In the genomic region with DNA sequence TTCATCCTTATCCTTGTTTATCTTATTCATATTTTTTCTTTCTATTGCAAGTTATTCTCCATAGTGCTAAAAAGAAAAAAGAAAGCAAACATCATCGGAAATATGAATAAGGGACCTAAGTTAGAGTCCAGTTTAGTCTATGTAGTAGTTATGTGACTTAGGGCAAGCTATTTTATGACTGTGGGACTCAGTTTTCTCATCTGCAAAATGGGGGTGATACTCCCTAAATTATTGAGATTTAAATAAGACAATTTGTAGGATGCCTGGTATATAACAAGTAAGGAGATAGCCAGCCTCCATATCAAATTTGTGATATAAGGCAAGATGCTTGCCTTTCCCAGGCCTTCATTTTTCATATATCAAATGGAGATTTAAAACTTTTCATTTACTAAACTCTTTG, we compare ENCODE assay signal across 17 cellular contexts.
"Had no signal": no experiment of that assay in that cellular context is flagged by ENCODE, and none has a peak within 500 bp of the region (broad histone marks: within the 10 kb centered on the region; RNA-seq: fewer than 3 reads in every experiment).

No MANE protein-coding gene starts in this region.

- H3K27ac ChIP-seq: psoas muscle, sigmoid colon had no signal

- H3K4me3 ChIP-seq: body of pancreas, psoas muscle, sigmoid colon, suprapubic skin had no signal

- H3K9me3 Mint-ChIP-seq: effector memory CD8-positive, alpha-beta T cell had no signal

- H3K4me3 Mint-ChIP-seq: activated naive CD4-positive, alpha-beta T cell treated with anti-CD3 and anti-CD28 coated beads, Interleukin-2, amount 50 U/mL, for 24 hours; effector memory CD8-positive, alpha-beta T cell had no signal

- H3K27me3 ChIP-seq: body of pancreas, sigmoid colon, suprapubic skin had no signal

- DNase-seq: activated CD4-positive, alpha-beta T cell treated with anti-CD3 and anti-CD28 coated beads, Interleukin-2, amount 50 U/mL, for 4 hours; activated CD4-positive, CD25-positive, alpha-beta regulatory T cell treated with anti-CD3 and anti-CD28 coated beads, Interleukin-2, amount 50 U/mL, for 72 hours; activated effector memory CD4-positive, alpha-beta T cell treated with Interleukin-2 at 50 U/mL for 16 hours; activated T-cell treated with anti-CD3 and anti-CD28 coated beads, Interleukin-2, amount 50 U/mL, for 1 hour; amniotic stem cell; body of pancreas; cortex of kidney; effector memory CD8-positive, alpha-beta T cell; naive B cell; psoas muscle; sigmoid colon; stimulated activated CD4-positive, alpha-beta T cell treated with anti-CD3 and anti-CD28 coated beads, Interleukin-12 subunit alpha, Interleukin-12 subunit beta, amount 100 ng/mL, for 4 hours; stimulated activated CD4-positive, alpha-beta T cell treated with anti-CD3 and anti-CD28 coated beads, Interleukin-2, amount 100 ng/mL, for 48 hours; stimulated activated CD8-positive, alpha-beta memory T cell treated with anti-CD3 and anti-CD28 coated beads, Interleukin-4, amount 100 ng/mL, for 48 hours; stimulated activated naive CD8-positive, alpha-beta T cell treated with anti-CD3 and anti-CD28 coated beads, Interleukin-15, Interleukin-2, amounts not matched to agents 100 U/mL and 50 U/mL, for 24 hours had no signal

- H3K36me3 ChIP-seq: suprapubic skin had no signal

- H3K9me3 ChIP-seq: body of pancreas, psoas muscle, sigmoid colon, suprapubic skin had no signal

- ATAC-seq: psoas muscle; stimulated activated naive CD8-positive, alpha-beta T cell treated with anti-CD3 and anti-CD28 coated beads, Interleukin-15, Interleukin-2, amounts not matched to agents 100 U/mL and 50 U/mL, for 24 hours had no signal

- H3K4me1 ChIP-seq: psoas muscle had no signal

- H3K27me3 Mint-ChIP-seq: activated naive CD4-positive, alpha-beta T cell treated with anti-CD3 and anti-CD28 coated beads, Interleukin-2, amount 50 U/mL, for 24 hours; effector memory CD8-positive, alpha-beta T cell; naive B cell had no signal
